In the genomic region with DNA sequence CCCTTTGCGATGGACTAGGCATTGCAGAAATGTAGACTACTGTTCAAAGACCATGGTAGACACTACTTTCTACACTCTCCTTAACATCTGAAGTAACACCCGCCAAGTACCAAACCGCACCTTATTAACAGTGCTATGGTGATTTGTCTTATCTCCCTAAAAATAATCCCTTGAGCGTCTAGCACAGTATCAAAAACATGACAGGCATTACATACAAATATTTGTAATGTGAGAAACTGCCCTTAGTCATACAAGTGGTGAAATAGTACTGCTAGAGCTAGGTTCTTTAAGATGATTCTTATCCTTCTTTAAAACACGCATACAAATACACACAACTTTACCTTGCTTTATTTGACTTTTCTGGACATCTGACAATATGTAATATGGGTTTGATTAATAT, we compare ENCODE assay signal across 17 cellular contexts. TPM values are rescaled to one million over a fixed set of nuclear protein-coding genes. Genes with fewer than 3 reads are reported as not detected.
DNase-seq lines count a peak whose midpoint lies in the region; ATAC-seq and TF ChIP-seq lines count a peak whose summit lies in the region.
"Had no signal": no experiment of that assay in that cellular context is flagged by ENCODE, and none has a peak within 500 bp of the region (broad histone marks: within the 10 kb centered on the region; RNA-seq: fewer than 3 reads in every experiment).

No MANE protein-coding gene starts in this region.

- H3K9me3 ChIP-seq in SK-N-SH (no peaks in the 10 kb centered on the region), SK-N-MC (ENCODE audit: low read depth, low read length) (no peaks in the 10 kb centered on the region), fibroblast of lung (ENCODE audit: control insufficient read depth, insufficient read depth, low read depth, low read length) (no peaks in the 10 kb centered on the region), testis (no peaks in the 10 kb centered on the region)
- H3K9me3 ChIP-seq: lower lobe of right lung, suprapubic skin had no signal

- H3K27ac Mint-ChIP-seq in progenitor cell of endocrine pancreas, result peak overlapping the region; percentile 30
- H3K27ac Mint-ChIP-seq: T-cell had no signal

- no peaks in the 10 kb centered on the region for H3K9me2 ChIP-seq in SK-N-SH

- no peak for TF ChIP-seq EP300 in SK-N-SH (IDR thresholded peaks at IDR 0.05; ENCODE audit: borderline replicate concordance in 1 of 2, low read depth in 1 of 2, low read length in 1 of 2)

- no peak for TF ChIP-seq POLR2A in testis (IDR thresholded peaks at IDR 0.05)

- H3K9me3 Mint-ChIP-seq in progenitor cell of endocrine pancreas (ENCODE audit: low read depth), result no peaks in the 10 kb centered on the region
- H3K9me3 Mint-ChIP-seq: brain, T-cell had no signal

- H3K79me2 ChIP-seq in SK-N-SH (ENCODE audit: insufficient read depth), result peaks cover 99% of the 10 kb centered on the region
- peaks cover 90% of the 10 kb centered on the region for H3K79me2 ChIP-seq in fibroblast of lung (ENCODE audit: control insufficient read depth, insufficient read depth, low read length)

- H3K27me3 Mint-ChIP-seq in progenitor cell of endocrine pancreas, result no peaks in the 10 kb centered on the region
- H3K27me3 Mint-ChIP-seq: brain, T-cell had no signal

- CTCF ChIA-PET in SK-N-SH (lab: Yijun Ruan, JAX), result no interaction called here

- peaks cover 23% of the 10 kb centered on the region for H3K4me1 Mint-ChIP-seq in progenitor cell of endocrine pancreas (ENCODE audit: low read depth)

- H3K36me3 ChIP-seq in SK-N-SH (replicated peaks in 1 of 2; ENCODE audit: control insufficient read depth in 1 of 2, insufficient read depth in 2 of 2, low read length in 1 of 2) (peaks cover 0 to 31% of the 10 kb centered on the region in 2 experiments), SK-N-MC (ENCODE audit: insufficient read depth, low read length) (peaks cover 67% of the 10 kb centered on the region), fibroblast of lung (ENCODE audit: control insufficient read depth, insufficient read depth, low read length) (peaks cover 6% of the 10 kb centered on the region), testis (ENCODE audit: low read depth, missing control alignments) (no peaks in the 10 kb centered on the region)
- H3K36me3 ChIP-seq: suprapubic skin had no signal

- H3K36me3 Mint-ChIP-seq in progenitor cell of endocrine pancreas (ENCODE audit: insufficient read depth), result peaks cover 24% of the 10 kb centered on the region

- H3F3A ChIP-seq in SK-N-SH (replicated peaks; ENCODE audit: insufficient read depth), result peaks cover 19% of the 10 kb centered on the region

- H3K4me3 ChIP-seq in SK-N-SH (ENCODE audit: low read depth in 2 of 2, low read length in 1 of 2) (no peak overlapping the region), SK-N-MC (no peak overlapping the region), fibroblast of lung (replicated peaks in 1 of 4; ENCODE audit: control extremely low read depth in 1 of 4, insufficient read depth in 1 of 4, low read depth in 3 of 4, low read length in 4 of 4) (no peak overlapping the region), testis (no peak overlapping the region)
- H3K4me3 ChIP-seq: lower lobe of right lung, suprapubic skin had no signal

- no peak for TF ChIP-seq CTCF in SK-N-SH (IDR thresholded peaks at IDR 0.05)
- TF ChIP-seq CTCF in fibroblast of lung (conservative IDR thresholded peaks at IDR 0.05 in 1 of 2, IDR thresholded peaks at IDR 0.05 in 1 of 2; ENCODE audit: low read depth in 1 of 2, low read length in 2 of 2), result no peak
- TF ChIP-seq CTCF in progenitor cell of endocrine pancreas (IDR thresholded peaks at IDR 0.05; ENCODE audit: unreplicated experiment), result no peak
- no peak for TF ChIP-seq CTCF in testis (IDR thresholded peaks at IDR 0.05)

- H3K4me3 Mint-ChIP-seq in progenitor cell of endocrine pancreas (ENCODE audit: low read depth), result no peak overlapping the region
- H3K4me3 Mint-ChIP-seq: brain, T-cell had no signal

- H2AFZ ChIP-seq in SK-N-SH (ENCODE audit: low read depth) (no peak overlapping the region), fibroblast of lung (ENCODE audit: low read length) (no peak overlapping the region)

- H3K4me1 ChIP-seq in SK-N-SH (ENCODE audit: control insufficient read depth in 1 of 2, insufficient read depth in 2 of 2, low read depth in 1 of 2, low read length in 1 of 2) (peaks cover 0 to 14% of the 10 kb centered on the region in 2 experiments; a peak in 2 of 4 replicates), fibroblast of lung (ENCODE audit: control insufficient read depth, extremely low read depth, insufficient read depth, low read length) (peaks cover 12% of the 10 kb centered on the region), testis (no peaks in the 10 kb centered on the region)

- WGBS in SK-N-SH (ENCODE audit: low lambda C conversion rate), result 75% methylated on average over 5 of the region's 5 CpGs
- 77 to 83% methylated on average over 5 of the region's 5 CpGs for WGBS in testis, 2 donors

- no peak for DNase-seq in SK-N-SH
- DNase-seq in SK-N-MC (ENCODE audit: low read depth, low spot score), result no peak
- DNase-seq in fibroblast of lung (ENCODE audit: low read depth in 2 of 2), result peak; percentile 55 to 82
- DNase-seq in progenitor cell of endocrine pancreas (ENCODE audit: low spot score, unreplicated experiment), result no peak
- DNase-seq in A172 (ENCODE audit: low spot score), result no peak
- no peak for DNase-seq in testis
- DNase-seq: activated CD4-positive, alpha-beta T cell treated with anti-CD3 and anti-CD28 coated beads for 4 hours; lower lobe of right lung; NCI-H1092; NCI-H345; stimulated activated CD4-positive, alpha-beta T cell treated with anti-CD3 and anti-CD28 coated beads, Interleukin-12 subunit alpha, Interleukin-12 subunit beta, amount 100 ng/mL, for 4 hours; T-cell had no signal

- POLR2A ChIA-PET in SK-N-SH (lab: Yijun Ruan, JAX), result no interaction called here

- H4K20me1 ChIP-seq in SK-N-SH (ENCODE audit: insufficient read depth), result peaks cover 97% of the 10 kb centered on the region
- H4K20me1 ChIP-seq in fibroblast of lung (ENCODE audit: control insufficient read depth, extremely low read depth, insufficient read depth, low read length), result peaks cover 1% of the 10 kb centered on the region

- H3K9ac ChIP-seq in SK-N-SH (no peak overlapping the region), SK-N-MC (ENCODE audit: insufficient read length) (no peak overlapping the region), fibroblast of lung (ENCODE audit: insufficient read depth, low read length) (no peak overlapping the region)

- intact Hi-C loops in testis (cut with DNase I; ENCODE audit: low total_unique reads), result no loop called here

- H3K4me2 ChIP-seq in SK-N-SH (no peak overlapping the region), fibroblast of lung (ENCODE audit: extremely low read depth, insufficient read depth, low read length) (peak overlapping the region; percentile 65)

- no peak for TF ChIP-seq RAD21 in SK-N-SH (IDR thresholded peaks at IDR 0.05; ENCODE audit: low read length)

- no peaks in the 10 kb centered on the region for H3K27me3 ChIP-seq in SK-N-SH (ENCODE audit: insufficient read depth)
- H3K27me3 ChIP-seq in fibroblast of lung (ENCODE audit: control insufficient read depth, insufficient read depth, low read length), result no peaks in the 10 kb centered on the region
- no peaks in the 10 kb centered on the region for H3K27me3 ChIP-seq in testis
- H3K27me3 ChIP-seq: suprapubic skin had no signal

- H3K27ac ChIP-seq in SK-N-SH (ENCODE audit: low read depth in 2 of 2, low read length in 1 of 2), result peak overlapping the region in 1 of 2 experiments; percentile 51; a peak in 1 of 4 replicates
- 0 out of 2 replicates have a peak overlapping the region, but pooled peaks have one; percentile 33 for H3K27ac ChIP-seq in SK-N-MC
- H3K27ac ChIP-seq in fibroblast of lung (ENCODE audit: insufficient read depth, low read length), result peak overlapping the region; percentile 23
- no peak overlapping the region for H3K27ac ChIP-seq in testis
- H3K27ac ChIP-seq: 22Rv1, lower lobe of right lung, suprapubic skin had no signal

- peak; percentile 21 for ATAC-seq in SK-N-SH treated with all-trans-retinoic acid at 6 μM for 48 hours
- ATAC-seq in HG03460 (IDR thresholded peaks at IDR 0.05; ENCODE audit: unreplicated experiment), result no peak
- ATAC-seq: T-cell had no signal

TF ChIP-seq in SK-N-SH treated with all-trans-retinoic acid at 6 μM for 48 hours, 23 proteins besides CTCF, POLR2A, EP300 and RAD21 (continues in another document):
- TF ChIP-seq BACH2 (CRISPR knock-in tag; IDR thresholded peaks at IDR 0.05; ENCODE audit: borderline replicate concordance) (no peak), RARB (CRISPR knock-in tag; IDR thresholded peaks at IDR 0.05) (no peak), GLIS3 (CRISPR knock-in tag; IDR thresholded peaks at IDR 0.05) (no peak), ZFP30 (CRISPR knock-in tag; IDR thresholded peaks at IDR 0.05) (no peak), ZNF565 (CRISPR knock-in tag; conservative IDR thresholded peaks at IDR 0.05; ENCODE audit: low read depth) (no peak), OSR1 (CRISPR knock-in tag; IDR thresholded peaks at IDR 0.05) (no peak), ZC3H10 (CRISPR knock-in tag; IDR thresholded peaks at IDR 0.05) (no peak), ZFP3 (CRISPR knock-in tag; IDR thresholded peaks at IDR 0.05) (no peak)

TF ChIP-seq in SK-N-SH, 30 proteins besides CTCF, POLR2A, EP300 and RAD21 (continues in another document):
- no peak for TF ChIP-seq FOXM1 (IDR thresholded peaks at IDR 0.05; ENCODE audit: low read depth)
- TF ChIP-seq, protein P1, sequence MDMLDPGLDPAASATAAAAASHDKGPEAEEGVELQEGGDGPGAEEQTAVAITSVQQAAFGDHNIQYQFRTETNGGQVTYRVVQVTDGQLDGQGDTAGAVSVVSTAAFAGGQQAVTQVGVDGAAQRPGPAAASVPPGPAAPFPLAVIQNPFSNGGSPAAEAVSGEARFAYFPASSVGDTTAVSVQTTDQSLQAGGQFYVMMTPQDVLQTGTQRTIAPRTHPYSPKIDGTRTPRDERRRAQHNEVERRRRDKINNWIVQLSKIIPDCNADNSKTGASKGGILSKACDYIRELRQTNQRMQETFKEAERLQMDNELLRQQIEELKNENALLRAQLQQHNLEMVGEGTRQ (IDR thresholded peaks at IDR 0.05; ENCODE audit: borderline replicate concordance, low read depth, low read length), result no peak
- TF ChIP-seq TEAD4 (IDR thresholded peaks at IDR 0.05; ENCODE audit: borderline replicate concordance, insufficient read depth), result no peak
- no peak for TF ChIP-seq ELF1 (IDR thresholded peaks at IDR 0.05)
- no peak for TF ChIP-seq NRF1 (IDR thresholded peaks at IDR 0.05; ENCODE audit: low read depth, low read length)

RNA-seq across cellular contexts. Expression of a gene that starts 27.2 kb away (rescaled TPM):
- 51.0 and 66.7 TPM in 2 replicates for polyA plus RNA-seq in SK-N-SH (2012; rRNA removed)
- polyA plus RNA-seq in SK-N-SH (2012; cell fraction: cytosol; rRNA removed), result 42.6 and 45.2 TPM in 2 replicates
- 119 and 122 TPM in 2 replicates for polyA plus RNA-seq in SK-N-SH (2012; cell fraction: nucleus; rRNA removed)
- 55.2 and 59.3 TPM in 2 replicates for total RNA-seq in fibroblast of lung
- polyA plus RNA-seq in fibroblast of lung, result 70.5 and 83.1 TPM in 2 replicates
- 37.4 and 52.3 TPM in 2 replicates for polyA plus RNA-seq in fibroblast of lung (2012)
- 319 and 401 TPM in 2 replicates for polyA minus RNA-seq in fibroblast of lung (ENCODE audit: low replicate concordance)
- total RNA-seq in progenitor cell of endocrine pancreas, result 244 and 249 TPM in 2 replicates
- total RNA-seq in A172 (2014; rRNA removed; shearing (Covaris generic)), result 25.7 and 30.4 TPM in 2 replicates
- total RNA-seq in testis, result 10 to 100 TPM; 70.5 to 89.0 TPM
- polyA plus RNA-seq in testis (ENCODE audit: insufficient read depth, low read depth, low replicate concordance), result 41.3 TPM

Comparison
In these comparisons a context has a peak if more than half of its experiments do, and no peak if none do; other contexts are left out.
1. DNase-seq: peak in fibroblast of lung (2 of 2); none in SK-N-SH (single experiment), SK-N-MC (single experiment), progenitor cell of endocrine pancreas (single experiment), A172 (single experiment) and testis (single experiment).
2. H3K27ac ChIP-seq: peak in SK-N-MC (single experiment) and fibroblast of lung (single experiment); none in testis (0 of 2).